16 cellular contexts compared by ENCODE assay signal in genomic region chr2:23249348-23249747, GRCh38.
DNase-seq lines count a peak whose midpoint lies in the region; ATAC-seq, FAIRE-seq and TF ChIP-seq lines count a peak whose summit lies in the region.
"Had no signal": no experiment of that assay in that cellular context is flagged by ENCODE, and none has a peak within 500 bp of the region (broad histone marks: within the 10 kb centered on the region; RNA-seq: fewer than 3 reads in every experiment).

No MANE protein-coding gene starts in this region.

- TF ChIP-seq CTCF in H1 (IDR thresholded peaks at IDR 0.05; ENCODE audit: control extremely low read depth in 1 of 3, insufficient read depth in 1 of 3, low read depth in 1 of 3, low read length in 3 of 3) = no peak

- H4K91ac ChIP-seq in H1 (replicated peaks; ENCODE audit: insufficient read length, low read length) = no peak overlapping the region

- no peak for ATAC-seq in HG02678 (IDR thresholded peaks at IDR 0.05; ENCODE audit: unreplicated experiment)
- ATAC-seq: Panc1 had no signal

- no peak overlapping the region for H3K4me3 ChIP-seq in H1 (ENCODE audit: extremely low read depth in 1 of 4, insufficient read depth in 2 of 4, low read depth in 3 of 4, low read length in 4 of 4)
- H3K4me3 ChIP-seq: spleen had no signal

- H3K23me2 ChIP-seq in H1 (ENCODE audit: low read depth, low read length) = no peaks in the 10 kb centered on the region

- no peak overlapping the region; a peak in 1 of 7 replicates for H3K9ac ChIP-seq in H1 (replicated peaks in 1 of 4; ENCODE audit: extremely low read depth in 1 of 4, low read depth in 3 of 4, low read length in 3 of 4)

- no peak overlapping the region for H3K18ac ChIP-seq in H1 (ENCODE audit: extremely low read depth, low read length)

- no peaks in the 10 kb centered on the region for H3K36me3 ChIP-seq in H1 (ENCODE audit: control insufficient read depth in 2 of 4, insufficient read depth in 4 of 4, low read length in 3 of 4)
- H3K36me3 ChIP-seq: spleen had no signal

- H3K79me2 ChIP-seq in H1 (ENCODE audit: control insufficient read depth in 1 of 2, insufficient read depth in 2 of 2, low read length in 2 of 2) = no peaks in the 10 kb centered on the region

- no peaks in the 10 kb centered on the region for H4K20me1 ChIP-seq in H1 (replicated peaks in 1 of 2; ENCODE audit: control insufficient read depth in 1 of 2, insufficient read depth in 2 of 2, low read length in 2 of 2)

- no peaks in the 10 kb centered on the region for H3K4me1 ChIP-seq in H1 (replicated peaks in 1 of 4; ENCODE audit: control insufficient read depth in 3 of 4, insufficient read depth in 4 of 4, low read length in 3 of 4)
- H3K4me1 ChIP-seq: spleen had no signal

- H2BK5ac ChIP-seq in H1 (ENCODE audit: low read depth, low read length) = no peak overlapping the region

- H3K4me2 ChIP-seq in H1 (ENCODE audit: insufficient read depth in 1 of 2, low read depth in 2 of 2, low read length in 2 of 2) = no peak overlapping the region

- 0 out of 2 replicates have a peak overlapping the region, but pooled peaks have one; percentile 31 for H2BK15ac ChIP-seq in H1 (ENCODE audit: low read length)

- no peak overlapping the region for H4K5ac ChIP-seq in H1 (ENCODE audit: insufficient read length, low read depth, low read length)

- H3K56ac ChIP-seq in H1 (replicated peaks; ENCODE audit: insufficient read length, low read depth, low read length) = no peak overlapping the region

- no peaks in the 10 kb centered on the region for H3K27me3 ChIP-seq in H1 (replicated peaks in 1 of 4; ENCODE audit: control insufficient read depth in 3 of 4, extremely low read depth in 1 of 4, insufficient read depth in 3 of 4, low read length in 3 of 4)

- 96% methylated on average over 5 of the region's 5 CpGs; no CpG with 5 or more reads in 1 of the 2 experiments for WGBS in H1 (ENCODE audit: extremely low coverage in 1 of 2, insufficient coverage in 1 of 2, insufficient read length in 1 of 2, insufficient replicate concordance in 2 of 2, low coverage in 1 of 2, low lambda C conversion rate in 2 of 2, missing lambda C conversion rate in 1 of 2), 2 experiments

- no peak overlapping the region for H2BK20ac ChIP-seq in H1 (ENCODE audit: low read length)

- H4K8ac ChIP-seq in H1 (ENCODE audit: extremely low read depth, insufficient read depth, low read length) = no peak overlapping the region

- FAIRE-seq in H1 (lab: Jason Lieb, UNC) = no peak
- FAIRE-seq: GM19239, keratinocyte, TTC549 had no signal

- no peak for TF ChIP-seq RAD21 in H1 (IDR thresholded peaks at IDR 0.05 in 1 of 2, conservative IDR thresholded peaks at IDR 0.05 in 1 of 2; ENCODE audit: low read depth in 2 of 2, low read length in 2 of 2)

- no peak for TF ChIP-seq EP300 in H1 (IDR thresholded peaks at IDR 0.05; ENCODE audit: borderline replicate concordance in 1 of 2, low read depth in 2 of 2, low read length in 2 of 2)

- no peak overlapping the region for H3K27ac ChIP-seq in H1 (ENCODE audit: low read depth, low read length)
- H3K27ac ChIP-seq: spleen had no signal

- no peak overlapping the region for H2BK12ac ChIP-seq in H1 (ENCODE audit: low read depth, low read length)

- CTCF ChIA-PET in H1 (lab: Charles Lee; ENCODE audit: partially characterized antibody) = interaction anchor here (1.0 kb wide), 1 partner anchor 47 kb away, joined by 3 read pairs; no protein-coding TSS in a partner anchor

- no peak overlapping the region for H3K14ac ChIP-seq in H1 (ENCODE audit: insufficient read length)

- POLR2A ChIA-PET in H1 (lab: Charles Lee; ENCODE audit: partially characterized antibody) = no interaction called here

- H3K9me3 ChIP-seq in H1 (ENCODE audit: insufficient read depth in 2 of 2, low read depth in 1 of 2, low read length in 1 of 2) = no peaks in the 10 kb centered on the region
- H3K9me3 ChIP-seq: spleen had no signal

- no peak overlapping the region for H3K4ac ChIP-seq in H1 (replicated peaks; ENCODE audit: insufficient read length, low read depth, low read length)

- no peak for TF ChIP-seq POLR2A in H1 (IDR thresholded peaks at IDR 0.05; ENCODE audit: control extremely low read depth in 1 of 2, low read depth in 2 of 2, low read length in 2 of 2)

- H3K79me1 ChIP-seq in H1 (ENCODE audit: low read depth, low read length) = no peaks in the 10 kb centered on the region

- no peak overlapping the region for H2BK120ac ChIP-seq in H1 (replicated peaks; ENCODE audit: low read depth, low read length)

- H2AFZ ChIP-seq in H1 (ENCODE audit: low read length) = no peak overlapping the region

- H3K23ac ChIP-seq in H1 (ENCODE audit: insufficient read length) = no peak overlapping the region

- DNase-seq in GM03348 (ENCODE audit: low spot score) = peak; percentile 74
- DNase-seq in H1 (ENCODE audit: low read depth in 1 of 2, low spot score in 2 of 2) = no peak
- DNase-seq in inferior parietal cortex (ENCODE audit: extremely low spot score) = peak; percentile 9
- peak; percentile 28 for DNase-seq in stromal cell of bone marrow (ENCODE audit: low read depth)
- no peak for DNase-seq in MV-4-11 (lab: John Stamatoyannopoulos, UW)
- DNase-seq in AML-193 (lab: John Stamatoyannopoulos, UW) = no peak
- DNase-seq in iPS-NIHi11 (ENCODE audit: low spot score) = no peak
- DNase-seq: activated CD4-positive, alpha-beta T cell treated with anti-CD3 and anti-CD28 coated beads, Interleukin-2, amount 10 ng/mL, durations not matched to agents 7 days and 5 days; activated naive CD4-positive, alpha-beta T cell treated with anti-CD3 and anti-CD28 coated beads for 36 hours; Karpas-422; spleen had no signal

- no peak overlapping the region for H2AK5ac ChIP-seq in H1 (ENCODE audit: low read depth, low read length)

TF ChIP-seq in H1, 55 proteins besides CTCF, POLR2A, EP300 and RAD21 (continues in another document):
- no peak for TF ChIP-seq CHD7 (IDR thresholded peaks at IDR 0.05; ENCODE audit: insufficient replicate concordance, low read length)

Comparison
In these comparisons a context has a peak if more than half of its experiments do, and no peak if none do; other contexts are left out.
1. DNase-seq: peak in GM03348 (single experiment), inferior parietal cortex (single experiment) and stromal cell of bone marrow (single experiment); none in H1 (0 of 2), MV-4-11 (single experiment), AML-193 (0 of 2) and iPS-NIHi11 (single experiment).